1 cellular context compared by ENCODE assay signal in genomic region chr20:19647992-19648391, GRCh38.
TF ChIP-seq lines count a peak whose summit lies in the region.

No MANE protein-coding gene starts in this region.

TF ChIP-seq in HepG2, 621 proteins besides CTCF, POLR2A, EP300 and RAD21 (continued from another document):
- no peak for TF ChIP-seq ZNF362 (CRISPR knock-in tag; IDR thresholded peaks at IDR 0.05; ENCODE audit: borderline replicate concordance)
- no peak for TF ChIP-seq ATF2 (CRISPR knock-in tag; IDR thresholded peaks at IDR 0.05)
- TF ChIP-seq REXO4 (CRISPR knock-in tag; IDR thresholded peaks at IDR 0.05; ENCODE audit: borderline replicate concordance): no peak
